Comparison of ENCODE assay signal across 14 cellular contexts in genomic region chr13:34462843-34463242, GRCh38.
DNase-seq lines count a peak whose midpoint lies in the region; ATAC-seq, FAIRE-seq and TF ChIP-seq lines count a peak whose summit lies in the region.
"Had no signal": no experiment of that assay in that cellular context is flagged by ENCODE, and none has a peak within 500 bp of the region (broad histone marks: within the 10 kb centered on the region; RNA-seq: fewer than 3 reads in every experiment).

No MANE protein-coding gene starts in this region.

- H4K20me1 ChIP-seq in keratinocyte (ENCODE audit: control insufficient read depth, extremely low read depth, insufficient read depth, low read length) (no peaks in the 10 kb centered on the region), GM23338 (replicated peaks; ENCODE audit: insufficient read depth) (no peaks in the 10 kb centered on the region)

- H3K4me3 Mint-ChIP-seq in GM23338, result no peak overlapping the region
- H3K4me3 Mint-ChIP-seq: endodermal cell, immature natural killer cell, T-helper 17 cell had no signal

- no peak for TF ChIP-seq POLR2A in right lobe of liver (IDR thresholded peaks at IDR 0.05)

- FAIRE-seq in bronchial epithelial cell (lab: Jason Lieb, UNC), result no peak
- peak; percentile 92 for FAIRE-seq in keratinocyte (lab: Jason Lieb, UNC)

- DNase-seq in A172 (ENCODE audit: low spot score) (peak; percentile 85), HT-29 (ENCODE audit: low spot score) (peak; percentile 35), bronchial epithelial cell (ENCODE audit: low read depth) (peak; percentile 95), keratinocyte (ENCODE audit: low read depth, low spot score) (peak; percentile 53), ecto neural progenitor cell (ENCODE audit: low spot score) (no peak), GM23338 (ENCODE audit: low spot score) (no peak), right lobe of liver (no peak), DMS114 treated with DMSO at 0.1 percent for 48 hours (lab: John Stamatoyannopoulos, UW; ENCODE audit: unreplicated experiment) (no peak)
- DNase-seq: activated CD8-positive, alpha-beta memory T cell treated with anti-CD3 and anti-CD28 coated beads for 24 hours; endodermal cell; immature natural killer cell; NCI-H1694 treated with DMSO at 0.1 percent for 48 hours; substantia nigra; T-helper 17 cell had no signal

- no peaks in the 10 kb centered on the region for H3K36me3 ChIP-seq in bronchial epithelial cell (ENCODE audit: control insufficient read depth, insufficient read depth, low read length)
- H3K36me3 ChIP-seq in keratinocyte (ENCODE audit: control insufficient read depth in 2 of 2, extremely low read depth in 1 of 2, insufficient read depth in 2 of 2, low read length in 2 of 2), result no peaks in the 10 kb centered on the region
- H3K36me3 ChIP-seq in GM23338 (ENCODE audit: insufficient read depth), result no peaks in the 10 kb centered on the region
- H3K36me3 ChIP-seq in right lobe of liver, result no peaks in the 10 kb centered on the region

- TF ChIP-seq CTCF in bronchial epithelial cell (IDR thresholded peaks at IDR 0.05; ENCODE audit: insufficient read depth, low read length, severe bottlenecking), result no peak
- TF ChIP-seq CTCF in keratinocyte (optimal IDR thresholded peaks at IDR 0.05 in 1 of 3, IDR thresholded peaks at IDR 0.05 in 1 of 3, conservative IDR thresholded peaks at IDR 0.05 in 1 of 3; ENCODE audit: extremely low read depth in 1 of 3, insufficient read depth in 2 of 3, low read length in 3 of 3), result no peak
- no peak for TF ChIP-seq CTCF in GM23338 (conservative IDR thresholded peaks at IDR 0.05; ENCODE audit: low read depth in 2 of 2)
- TF ChIP-seq CTCF in right lobe of liver (IDR thresholded peaks at IDR 0.05), result no peak

- H3K79me2 ChIP-seq in keratinocyte (ENCODE audit: control insufficient read depth, insufficient read depth, low read length) (no peaks in the 10 kb centered on the region), GM23338 (replicated peaks; ENCODE audit: insufficient read depth) (no peaks in the 10 kb centered on the region)

- H3K9me2 ChIP-seq in GM23338 (ENCODE audit: insufficient read depth), result peaks cover 7% of the 10 kb centered on the region

- H3K9me3 ChIP-seq in keratinocyte (ENCODE audit: control insufficient read depth, low read depth, low read length), result no peaks in the 10 kb centered on the region
- H3K9me3 ChIP-seq in right lobe of liver, result no peaks in the 10 kb centered on the region

- H3K4me2 ChIP-seq in keratinocyte (ENCODE audit: control insufficient read depth, extremely low read depth, insufficient read depth, low read depth, low read length) (peak overlapping the region; percentile 7), GM23338 (no peak overlapping the region)

- H3K9me3 Mint-ChIP-seq in GM23338, result no peaks in the 10 kb centered on the region; the same call in 2 of the 3 replicates
- H3K9me3 Mint-ChIP-seq: endodermal cell had no signal

- no peak overlapping the region for H3K9ac ChIP-seq in keratinocyte (ENCODE audit: control insufficient read depth, extremely low read depth, insufficient read depth, low read length)

- dilution Hi-C loops in keratinocyte (cut with MboI; ENCODE audit: extremely low pct_ligation_motif_present, low sequenced_read_pairs), result no loop called here

- H3K27ac ChIP-seq in keratinocyte (ENCODE audit: control insufficient read depth, insufficient read depth, low read length) (peak overlapping the region; percentile 52), GM23338 (ENCODE audit: low read depth) (no peak overlapping the region), right lobe of liver (no peak overlapping the region)

- H3K9me1 ChIP-seq in keratinocyte (ENCODE audit: control insufficient read depth, extremely low read depth, insufficient read depth, low read length), result no peaks in the 10 kb centered on the region

- intact Hi-C loops in right lobe of liver (cut with DNase I), result no loop called here

- no peaks in the 10 kb centered on the region for H3K36me3 Mint-ChIP-seq in GM23338 (ENCODE audit: low read depth)
- H3K36me3 Mint-ChIP-seq: immature natural killer cell had no signal

- 0 out of 3 replicates have a peak, but pooled peaks cover 4% of the 10 kb centered on the region for H3K4me1 Mint-ChIP-seq in GM23338
- H3K4me1 Mint-ChIP-seq: immature natural killer cell, T-helper 17 cell had no signal

- ATAC-seq in GM23338 (no peak), right lobe of liver (no peak)
- ATAC-seq: T-helper 17 cell had no signal

- peaks cover 16% of the 10 kb centered on the region for H3K4me1 ChIP-seq in keratinocyte (ENCODE audit: control insufficient read depth, extremely low read depth, insufficient read depth, low read length)
- H3K4me1 ChIP-seq in GM23338 (ENCODE audit: insufficient read depth), result no peaks in the 10 kb centered on the region
- no peaks in the 10 kb centered on the region for H3K4me1 ChIP-seq in right lobe of liver

- H3K4me3 ChIP-seq in bronchial epithelial cell (ENCODE audit: low read depth, low read length) (no peak overlapping the region), keratinocyte (ENCODE audit: control insufficient read depth in 2 of 3, extremely low read depth in 1 of 3, insufficient read depth in 2 of 3, low read depth in 1 of 3, low read length in 3 of 3) (peak overlapping the region in 1 of 3 experiments; percentile 16), GM23338 (no peak overlapping the region), right lobe of liver (no peak overlapping the region)

- H2AFZ ChIP-seq in keratinocyte (ENCODE audit: control insufficient read depth, low read length) (no peak overlapping the region), GM23338 (no peak overlapping the region; the same call in 1 of the 2 replicates)

- H3K27me3 Mint-ChIP-seq in GM23338 (ENCODE audit: insufficient read depth, low read depth, poor library complexity), result no peaks in the 10 kb centered on the region
- H3K27me3 Mint-ChIP-seq: T-helper 17 cell had no signal

- WGBS in right lobe of liver (ENCODE audit: insufficient coverage, low coverage, low lambda C conversion rate, missing lambda C conversion rate), result 34% methylated on average over 4 of the region's 4 CpGs

- H3F3A ChIP-seq in GM23338 (replicated peaks; ENCODE audit: low read depth), result no peaks in the 10 kb centered on the region

- H3K27me3 ChIP-seq in bronchial epithelial cell (ENCODE audit: control insufficient read depth, insufficient read depth, low read length) (no peaks in the 10 kb centered on the region), keratinocyte (ENCODE audit: control insufficient read depth, extremely low read depth, insufficient read depth, low read length) (no peaks in the 10 kb centered on the region), GM23338 (ENCODE audit: insufficient read depth) (no peaks in the 10 kb centered on the region), right lobe of liver (no peaks in the 10 kb centered on the region)

- H3K27ac Mint-ChIP-seq in GM23338, result no peak overlapping the region
- H3K27ac Mint-ChIP-seq: endodermal cell, immature natural killer cell, T-helper 17 cell had no signal

Comparison
In these comparisons a context has a peak if more than half of its experiments do, and no peak if none do; other contexts are left out.
1. DNase-seq: peak in A172 (single experiment), HT-29 (single experiment), bronchial epithelial cell (single experiment) and keratinocyte (single experiment); none in ecto neural progenitor cell (single experiment), GM23338 (single experiment), right lobe of liver (0 of 3) and DMS114 treated with DMSO at 0.1 percent for 48 hours (single experiment).